In genomic region chr15:77865701-77866100, GRCh38 we compare ENCODE assay signal across 23 cellular contexts.
"Had no signal": no experiment of that assay in that cellular context is flagged by ENCODE, and none has a peak within 500 bp of the region (broad histone marks: within the 10 kb centered on the region; RNA-seq: fewer than 3 reads in every experiment).

No MANE protein-coding gene starts in this region.

- H3K9me3 ChIP-seq: colonic mucosa, heart right ventricle, left ventricle myocardium inferior, neutrophil, testis, uterus had no signal

- H3K27ac ChIP-seq: colonic mucosa, dorsolateral prefrontal cortex, heart right ventricle, left ventricle myocardium inferior, neutrophil, testis, uterus, WERI-Rb-1 had no signal

- H3K4me3 ChIP-seq: colonic mucosa, dorsolateral prefrontal cortex, heart right ventricle, left ventricle myocardium inferior, testis, uterus had no signal

- H3K36me3 ChIP-seq: colonic mucosa, heart right ventricle, left ventricle myocardium inferior, neutrophil, uterus, WERI-Rb-1 had no signal

- DNase-seq: activated CD4-positive, alpha-beta T cell treated with anti-CD3 and anti-CD28 coated beads for 48 hours; activated CD4-positive, alpha-beta T cell treated with anti-CD3 and anti-CD28 coated beads, Interleukin-2, amount 50 U/mL, for 48 hours; activated CD8-positive, alpha-beta memory T cell treated with anti-CD3 and anti-CD28 coated beads for 24 hours; activated CD8-positive, alpha-beta memory T cell treated with anti-CD3 and anti-CD28 coated beads, Interleukin-2, amount 50 U/mL, for 4 hours; activated gamma-delta T cell treated with Interleukin-2 at 50 U/mL for 16 hours; activated naive CD4-positive, alpha-beta T cell treated with anti-CD3 and anti-CD28 coated beads, Interleukin-2, amount 50 U/mL, for 16 hours; activated T-cell treated with anti-CD3 and anti-CD28 coated beads, Interleukin-2, amount 50 U/mL, for 1 hour; colonic mucosa; foreskin fibroblast; heart right ventricle; left ventricle myocardium inferior; stimulated activated naive CD4-positive, alpha-beta T cell treated with Interleukin-2 at 50 U/mL for 16 hours; T-helper 17 cell; T1000; testis; trophoblast cell; WERI-Rb-1 had no signal

- ATAC-seq: activated CD4-positive, CD25-positive, alpha-beta regulatory T cell treated with anti-CD3 and anti-CD28 coated beads, Interleukin-2, amount 50 U/mL, for 24 hours; esophagus mucosa; heart right ventricle; SK-N-SH treated with all-trans-retinoic acid at 6 μM for 48 hours; T-helper 17 cell had no signal

- H3K27me3 ChIP-seq: colonic mucosa, dorsolateral prefrontal cortex, neutrophil, testis, uterus had no signal

- H3K4me1 ChIP-seq: colonic mucosa, heart right ventricle, left ventricle myocardium inferior, testis had no signal
